Comparison of ENCODE assay signal across 20 cellular contexts in the genomic region with DNA sequence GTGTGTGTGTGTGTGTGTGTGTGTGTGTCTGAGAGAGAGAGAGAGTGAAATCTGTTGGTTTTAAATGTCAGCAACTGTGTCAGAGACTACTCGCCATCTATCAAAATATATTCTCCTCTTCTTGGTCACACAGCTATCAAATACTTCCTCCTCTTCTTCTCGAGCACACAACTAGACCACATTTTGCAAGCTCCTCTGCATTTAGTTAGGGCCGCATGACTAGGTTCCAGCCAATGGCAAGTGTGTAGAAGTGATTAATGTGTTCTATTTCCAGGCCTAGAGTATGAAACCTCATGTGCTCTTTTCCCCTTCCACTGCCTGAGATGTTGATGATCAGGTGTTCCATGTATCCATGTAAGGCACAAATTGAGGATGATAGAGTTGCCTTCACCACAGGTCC.
"Had no signal": no experiment of that assay in that cellular context is flagged by ENCODE, and none has a peak within 500 bp of the region (broad histone marks: within the 10 kb centered on the region; RNA-seq: fewer than 3 reads in every experiment).

No MANE protein-coding gene starts in this region.

- H3K4me1 Mint-ChIP-seq: endodermal cell; naive thymus-derived CD8-positive, alpha-beta T cell had no signal

- H3K4me3 Mint-ChIP-seq: endodermal cell; naive thymus-derived CD8-positive, alpha-beta T cell had no signal

- ATAC-seq: heart left ventricle; left colon; left ventricle myocardium superior; mucosa of descending colon; naive thymus-derived CD8-positive, alpha-beta T cell; sciatic nerve had no signal

- H3K27ac Mint-ChIP-seq: endodermal cell; naive thymus-derived CD8-positive, alpha-beta T cell had no signal

- DNase-seq: effector CD4-positive, alpha-beta T cell; endodermal cell; erythroblast; foreskin melanocyte; heart left ventricle; hippocampal formation; left colon; left ventricle myocardium superior; mucosa of descending colon; naive thymus-derived CD8-positive, alpha-beta T cell; posterior cingulate gyrus; spleen; stimulated activated CD4-positive, alpha-beta T cell treated with anti-CD3 and anti-CD28 coated beads, Interleukin-15, amount 100 ng/mL, for 24 hours; stimulated activated CD4-positive, alpha-beta T cell treated with anti-CD3 and anti-CD28 coated beads, Interleukin-1b, Interleukin-23, amount 100 ng/mL, for 48 hours; stimulated activated CD4-positive, alpha-beta T cell treated with anti-CD3 and anti-CD28 coated beads, Interleukin-4, amount 100 ng/mL, for 24 hours; stimulated activated naive CD4-positive, alpha-beta T cell; stomach; substantia nigra; transverse colon had no signal
